In the genomic region with DNA sequence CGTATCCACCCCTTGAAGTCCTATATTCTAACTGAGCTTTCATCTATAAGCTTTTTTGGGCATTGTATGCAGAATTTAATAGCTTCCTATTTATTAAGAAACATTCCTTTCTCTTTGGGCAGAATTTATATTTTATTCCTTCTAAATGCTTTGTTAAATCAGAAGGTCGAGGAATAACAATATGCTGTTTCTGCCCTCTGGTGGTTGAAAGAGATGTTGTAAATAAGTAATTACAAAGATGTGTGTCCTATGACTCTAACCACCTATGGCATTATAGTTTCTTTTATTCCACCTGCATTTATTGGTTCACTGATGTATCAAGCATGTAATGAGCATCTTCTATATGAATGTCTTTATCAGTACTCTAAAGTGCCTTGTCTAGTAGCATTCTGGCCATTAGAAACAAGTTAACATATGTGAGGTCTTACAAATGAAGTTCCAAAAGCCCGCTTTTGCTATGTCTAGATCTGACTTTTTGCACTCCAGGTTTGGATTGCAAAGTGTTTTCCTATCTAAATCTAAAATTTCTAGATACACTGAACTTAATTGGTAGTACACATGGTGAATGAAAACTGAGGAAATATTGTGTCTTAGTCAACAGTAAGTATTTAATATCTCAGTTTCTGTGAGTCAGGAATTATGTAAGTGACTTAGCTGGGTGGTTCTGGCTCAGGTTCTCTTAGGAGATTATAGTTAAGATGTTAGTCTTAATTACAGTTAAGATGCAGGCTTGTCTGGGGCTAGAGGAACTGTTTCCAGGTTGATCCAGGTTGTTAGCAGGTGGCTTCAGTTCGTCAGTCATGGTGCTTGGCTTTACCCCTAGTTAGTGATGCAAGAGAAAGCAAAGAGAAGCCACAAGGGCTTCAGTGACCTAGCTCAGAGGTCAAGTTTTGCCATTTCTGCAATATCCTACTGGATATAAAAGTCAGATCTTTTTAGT, we compare ENCODE assay signal across 9 cellular contexts. TPM values are rescaled to one million over a fixed set of nuclear protein-coding genes. Genes with fewer than 3 reads are reported as not detected.
A peak's percentile ranks its signal among the peaks of the same experiment; 100 is the strongest.
DNase-seq lines count a peak whose midpoint lies in the region; TF ChIP-seq lines count a peak whose summit lies in the region.
"Had no signal": no experiment of that assay in that cellular context is flagged by ENCODE, and none has a peak within 500 bp of the region (broad histone marks: within the 10 kb centered on the region; RNA-seq: fewer than 3 reads in every experiment).

No MANE protein-coding gene starts in this region.

- no peak overlapping the region for H3K4me3 ChIP-seq in sigmoid colon

- peaks cover 0 to 27% (median 13%) of the 10 kb centered on the region in 4 donors for H3K4me1 ChIP-seq in sigmoid colon

- TF ChIP-seq CTCF in sigmoid colon (IDR thresholded peaks at IDR 0.05), result peak; percentile 34 to 68 (median 60)

- intact Hi-C loops in sigmoid colon (cut with DNase I), result loop anchor here (2.0 to 10.0 kb wide), 5 partner anchors 55 to 936 kb away; no protein-coding TSS in a partner anchor

- no peak overlapping the region for H3K27ac ChIP-seq in sigmoid colon

- TF ChIP-seq EP300 in sigmoid colon (IDR thresholded peaks at IDR 0.05), result no peak

- H3K36me3 ChIP-seq in sigmoid colon, result no peaks in the 10 kb centered on the region

- no peaks in the 10 kb centered on the region for H3K9me3 ChIP-seq in sigmoid colon

- WGBS in sigmoid colon, 2 donors, result 64 to 65% methylated on average over 4 of the region's 4 CpGs

- peak; percentile 18 for DNase-seq in NCI-H2029 (lab: John Stamatoyannopoulos, UW)
- no peak for DNase-seq in NCI-H2029 treated with DMSO at 0.1 percent for 48 hours (lab: John Stamatoyannopoulos, UW)
- peak; percentile 46 to 58 for DNase-seq in Kasumi-1 (lab: John Stamatoyannopoulos, UW)
- DNase-seq in SW480 (ENCODE audit: low spot score), result peak; percentile 59
- peak; percentile 4 for DNase-seq in germinal center (ENCODE audit: low spot score)
- DNase-seq in sigmoid colon, result no peak
- DNase-seq in T1000 (lab: John Stamatoyannopoulos, UW), result no peak
- DNase-seq in COR-L47 (lab: John Stamatoyannopoulos, UW), result no peak
- DNase-seq: activated naive CD8-positive, alpha-beta T cell treated with anti-CD3 and anti-CD28 coated beads, Interleukin-2, amount 10 ng/mL, durations not matched to agents 7 days and 5 days had no signal

- H3K27me3 ChIP-seq in sigmoid colon, result no peaks in the 10 kb centered on the region

- no peak for TF ChIP-seq POLR2A in sigmoid colon (IDR thresholded peaks at IDR 0.05)

RNA-seq across cellular contexts. Expression of a gene that starts 57.5 kb away (rescaled TPM):
- 10 to 100 TPM; 14.7 to 32.6 (median 26.4) TPM for total RNA-seq in sigmoid colon
- polyA plus RNA-seq in sigmoid colon, result 10 to 100 TPM in 2 of 3 donors, 1 to 10 TPM in 1; 7.0 to 13.8 (median 11.8) TPM

Comparison
In these comparisons a context has a peak if more than half of its experiments do, and no peak if none do; other contexts are left out.
1. DNase-seq: peak in NCI-H2029 (single experiment), Kasumi-1 (2 of 2), SW480 (single experiment) and germinal center (single experiment); none in NCI-H2029 treated with DMSO at 0.1 percent for 48 hours (single experiment), sigmoid colon (single experiment), T1000 (single experiment) and COR-L47 (single experiment).